In the genomic region with DNA sequence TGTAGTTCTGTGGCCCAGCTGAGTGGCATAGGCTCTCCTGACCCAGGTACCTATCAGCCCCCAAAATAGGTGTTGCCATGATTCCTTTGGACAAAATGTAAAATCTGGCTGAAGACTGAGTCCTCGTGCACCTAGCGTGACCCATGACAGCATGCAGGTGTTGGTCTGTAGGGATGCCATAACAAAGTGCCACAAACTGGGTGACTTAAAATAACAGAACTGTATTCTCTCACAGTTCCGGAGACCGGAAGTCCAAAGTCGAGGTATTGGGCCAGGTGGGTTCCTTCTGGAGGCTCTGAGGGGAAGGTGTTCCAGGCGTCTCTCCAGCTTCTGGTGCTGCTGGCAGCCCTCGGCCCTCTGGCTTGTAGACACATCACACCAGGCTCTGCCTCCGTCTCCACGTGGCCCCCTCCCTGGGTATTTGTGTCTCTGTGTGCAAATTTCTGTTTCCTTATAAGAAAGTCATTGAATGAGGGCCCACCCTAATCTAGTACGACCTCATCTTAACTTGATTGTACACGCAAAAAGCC, we compare ENCODE assay signal across 9 cellular contexts. TPM values are rescaled to one million over a fixed set of nuclear protein-coding genes. Genes with fewer than 3 reads are reported as not detected.
A peak's percentile ranks its signal among the peaks of the same experiment; 100 is the strongest.
DNase-seq lines count a peak whose midpoint lies in the region; ATAC-seq and TF ChIP-seq lines count a peak whose summit lies in the region.
"Had no signal": no experiment of that assay in that cellular context is flagged by ENCODE, and none has a peak within 500 bp of the region (broad histone marks: within the 10 kb centered on the region; RNA-seq: fewer than 3 reads in every experiment).

No MANE protein-coding gene starts in this region.

- H3K4me2 ChIP-seq in neural cell (ENCODE audit: low read length): no peak overlapping the region

- no peaks in the 10 kb centered on the region for H4K20me1 ChIP-seq in neural cell (ENCODE audit: insufficient read depth)

- H3F3A ChIP-seq in neural cell (ENCODE audit: insufficient read depth, low read length, poor library complexity, severe bottlenecking): no peaks in the 10 kb centered on the region

- no peaks in the 10 kb centered on the region for H3K27me3 ChIP-seq in body of pancreas
- no peaks in the 10 kb centered on the region for H3K27me3 ChIP-seq in neural cell (ENCODE audit: insufficient read depth, low read depth, low read length)
- no peaks in the 10 kb centered on the region for H3K27me3 ChIP-seq in transverse colon
- H3K27me3 ChIP-seq: brain microvascular endothelial cell, pancreas had no signal

- H3K36me3 ChIP-seq in HEK293 (ENCODE audit: control insufficient read depth in 2 of 2, insufficient read depth in 1 of 2, low read length in 2 of 2) (no peaks in the 10 kb centered on the region), body of pancreas (replicated peaks in 1 of 2; ENCODE audit: insufficient read depth in 1 of 2, low read depth in 2 of 2) (no peaks in the 10 kb centered on the region), neural cell (ENCODE audit: insufficient read depth, low read length) (no peaks in the 10 kb centered on the region), transverse colon (no peaks in the 10 kb centered on the region)
- H3K36me3 ChIP-seq: brain microvascular endothelial cell, pancreas had no signal

- CTCF ChIA-PET in HEK293 (lab: Yijun Ruan, JAX): interaction anchor here (1.1 kb wide), 1 partner anchor 113 kb away, joined by 3 read pairs; no protein-coding TSS in a partner anchor

- H3K27ac ChIP-seq in HEK293 (ENCODE audit: extremely low read depth, low read depth, low read length) (no peak overlapping the region), body of pancreas (peak overlapping the region in 3 of 4 donors; percentile 65 to 84 (median 78)), neural cell (ENCODE audit: low read length) (peak overlapping the region; percentile 49), transverse colon (peak overlapping the region; percentile 70 to 79 (median 78))
- H3K27ac ChIP-seq: brain microvascular endothelial cell had no signal

- TF ChIP-seq EP300 in neural cell (conservative IDR thresholded peaks at IDR 0.05; ENCODE audit: poor library complexity, severe bottlenecking) (no peak), transverse colon (IDR thresholded peaks at IDR 0.05; ENCODE audit: low read depth) (no peak)

- TF ChIP-seq CTCF in HEK293 (tag by site-specific recombination; IDR thresholded peaks at IDR 0.05) (no peak), body of pancreas (IDR thresholded peaks at IDR 0.05) (no peak), neural cell (IDR thresholded peaks at IDR 0.05; ENCODE audit: poor library complexity, severe bottlenecking) (no peak), transverse colon (IDR thresholded peaks at IDR 0.05) (no peak)

- H3K9ac ChIP-seq in neural cell (ENCODE audit: low read length): no peak overlapping the region

- no peak for ATAC-seq in body of pancreas

- no peak for TF ChIP-seq POLR2A in body of pancreas (IDR thresholded peaks at IDR 0.05)
- no peak for TF ChIP-seq POLR2A in transverse colon (IDR thresholded peaks at IDR 0.05)

- in situ Hi-C loops in transverse colon (cut with MboI; ENCODE audit: low pct_ligation_motif_present in 1 of 4, low pct_unique_long_range_greater_than_20kb in 1 of 4, low sequenced_read_pairs in 3 of 4): no loop called here

- WGBS in body of pancreas, 2 donors: 89 to 90% methylated on average over 9 to 11 of the region's 11 CpGs
- 76 to 78% methylated on average over 5 to 11 of the region's 11 CpGs for WGBS in transverse colon (ENCODE audit: low coverage in 1 of 2), 2 donors

- DNase-seq in body of pancreas (no peak), transverse colon (no peak), NOMO-1 treated with dmso at 0.1 percent for 144 hours (lab: John Stamatoyannopoulos, UW; ENCODE audit: unreplicated experiment) (no peak), superior temporal gyrus (ENCODE audit: extremely low spot score) (no peak)
- no peak for DNase-seq in stimulated activated CD4-positive, alpha-beta T cell treated with anti-CD3 and anti-CD28 coated beads, Interleukin-1b, Interleukin-23, amount 100 ng/mL, for 48 hours

- H3K79me2 ChIP-seq in neural cell (replicated peaks; ENCODE audit: insufficient read depth, low read length): peaks cover 8% of the 10 kb centered on the region

- intact Hi-C loops in body of pancreas (cut with DNase I) (no loop called here), transverse colon (cut with DNase I; ENCODE audit: low total_unique reads) (loop anchor here (5.0 kb wide), 1 partner anchor 35 kb away; a partner anchor contains a TSS)

- POLR2A ChIA-PET in HEK293 (lab: Yijun Ruan, JAX): interaction anchor here (1.0 kb wide), 1 partner anchor 65 kb away, joined by 3 read pairs; no protein-coding TSS in a partner anchor

- H3K4me1 ChIP-seq in HEK293 (ENCODE audit: control insufficient read depth, insufficient read depth, low read length) (peaks cover 2% of the 10 kb centered on the region; the same call in 1 of the 2 replicates), body of pancreas (peaks cover 34% of the 10 kb centered on the region), transverse colon (peaks cover 17 to 36% (median 26%) of the 10 kb centered on the region in 4 donors)

- H3K9me3 ChIP-seq in HEK293 (ENCODE audit: control insufficient read depth, insufficient read depth, low read depth, low read length) (no peaks in the 10 kb centered on the region), body of pancreas (no peaks in the 10 kb centered on the region), neural cell (ENCODE audit: low read length) (no peaks in the 10 kb centered on the region), transverse colon (no peaks in the 10 kb centered on the region)
- H3K9me3 ChIP-seq: pancreas had no signal

- H3K4me3 ChIP-seq in HEK293 (ENCODE audit: low read depth, low read length) (no peak overlapping the region), body of pancreas (no peak overlapping the region), neural cell (ENCODE audit: low read length) (no peak overlapping the region), transverse colon (no peak overlapping the region)
- H3K4me3 ChIP-seq: pancreas had no signal

- no peak for TF ChIP-seq RAD21 in neural cell (conservative IDR thresholded peaks at IDR 0.05)

- H3K9me2 ChIP-seq in neural cell (ENCODE audit: insufficient read depth, low read length): no peaks in the 10 kb centered on the region

- H2AFZ ChIP-seq in neural cell (ENCODE audit: low read depth, low read length): no peak overlapping the region

TF ChIP-seq in HEK293, 187 proteins besides CTCF, POLR2A, EP300 and RAD21:
- no peak for TF ChIP-seq ZNF837 (tag by site-specific recombination; IDR thresholded peaks at IDR 0.05)
- peak; percentile 83 for TF ChIP-seq ZNF600 (tag by site-specific recombination; IDR thresholded peaks at IDR 0.05)

TF ChIP-seq in neural cell, 6 proteins besides CTCF, POLR2A, EP300 and RAD21:
- TF ChIP-seq MXI1 (conservative IDR thresholded peaks at IDR 0.05; ENCODE audit: poor library complexity, severe bottlenecking) (no peak), POLR2AphosphoS5 (IDR thresholded peaks at IDR 0.05) (no peak)
- TF ChIP-seq, protein P1, sequence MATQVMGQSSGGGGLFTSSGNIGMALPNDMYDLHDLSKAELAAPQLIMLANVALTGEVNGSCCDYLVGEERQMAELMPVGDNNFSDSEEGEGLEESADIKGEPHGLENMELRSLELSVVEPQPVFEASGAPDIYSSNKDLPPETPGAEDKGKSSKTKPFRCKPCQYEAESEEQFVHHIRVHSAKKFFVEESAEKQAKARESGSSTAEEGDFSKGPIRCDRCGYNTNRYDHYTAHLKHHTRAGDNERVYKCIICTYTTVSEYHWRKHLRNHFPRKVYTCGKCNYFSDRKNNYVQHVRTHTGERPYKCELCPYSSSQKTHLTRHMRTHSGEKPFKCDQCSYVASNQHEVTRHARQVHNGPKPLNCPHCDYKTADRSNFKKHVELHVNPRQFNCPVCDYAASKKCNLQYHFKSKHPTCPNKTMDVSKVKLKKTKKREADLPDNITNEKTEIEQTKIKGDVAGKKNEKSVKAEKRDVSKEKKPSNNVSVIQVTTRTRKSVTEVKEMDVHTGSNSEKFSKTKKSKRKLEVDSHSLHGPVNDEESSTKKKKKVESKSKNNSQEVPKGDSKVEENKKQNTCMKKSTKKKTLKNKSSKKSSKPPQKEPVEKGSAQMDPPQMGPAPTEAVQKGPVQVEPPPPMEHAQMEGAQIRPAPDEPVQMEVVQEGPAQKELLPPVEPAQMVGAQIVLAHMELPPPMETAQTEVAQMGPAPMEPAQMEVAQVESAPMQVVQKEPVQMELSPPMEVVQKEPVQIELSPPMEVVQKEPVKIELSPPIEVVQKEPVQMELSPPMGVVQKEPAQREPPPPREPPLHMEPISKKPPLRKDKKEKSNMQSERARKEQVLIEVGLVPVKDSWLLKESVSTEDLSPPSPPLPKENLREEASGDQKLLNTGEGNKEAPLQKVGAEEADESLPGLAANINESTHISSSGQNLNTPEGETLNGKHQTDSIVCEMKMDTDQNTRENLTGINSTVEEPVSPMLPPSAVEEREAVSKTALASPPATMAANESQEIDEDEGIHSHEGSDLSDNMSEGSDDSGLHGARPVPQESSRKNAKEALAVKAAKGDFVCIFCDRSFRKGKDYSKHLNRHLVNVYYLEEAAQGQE (IDR thresholded peaks at IDR 0.05; ENCODE audit: borderline replicate concordance): no peak

RNA-seq across cellular contexts. Expression of a gene that starts 34.5 kb away (rescaled TPM):
- total RNA-seq in body of pancreas (10 to 100 TPM; 49.8 to 57.1 TPM), transverse colon (100 to 1,000 TPM in 3 of 4 donors, 10 to 100 TPM in 1; 98.5 to 147 (median 122) TPM)
- polyA plus RNA-seq in neural cell: 88.2 and 96.3 TPM in 2 replicates
- 69.4 and 93.9 TPM in 2 replicates for polyA minus RNA-seq in neural cell
